8 cellular contexts compared by ENCODE assay signal in the genomic region with DNA sequence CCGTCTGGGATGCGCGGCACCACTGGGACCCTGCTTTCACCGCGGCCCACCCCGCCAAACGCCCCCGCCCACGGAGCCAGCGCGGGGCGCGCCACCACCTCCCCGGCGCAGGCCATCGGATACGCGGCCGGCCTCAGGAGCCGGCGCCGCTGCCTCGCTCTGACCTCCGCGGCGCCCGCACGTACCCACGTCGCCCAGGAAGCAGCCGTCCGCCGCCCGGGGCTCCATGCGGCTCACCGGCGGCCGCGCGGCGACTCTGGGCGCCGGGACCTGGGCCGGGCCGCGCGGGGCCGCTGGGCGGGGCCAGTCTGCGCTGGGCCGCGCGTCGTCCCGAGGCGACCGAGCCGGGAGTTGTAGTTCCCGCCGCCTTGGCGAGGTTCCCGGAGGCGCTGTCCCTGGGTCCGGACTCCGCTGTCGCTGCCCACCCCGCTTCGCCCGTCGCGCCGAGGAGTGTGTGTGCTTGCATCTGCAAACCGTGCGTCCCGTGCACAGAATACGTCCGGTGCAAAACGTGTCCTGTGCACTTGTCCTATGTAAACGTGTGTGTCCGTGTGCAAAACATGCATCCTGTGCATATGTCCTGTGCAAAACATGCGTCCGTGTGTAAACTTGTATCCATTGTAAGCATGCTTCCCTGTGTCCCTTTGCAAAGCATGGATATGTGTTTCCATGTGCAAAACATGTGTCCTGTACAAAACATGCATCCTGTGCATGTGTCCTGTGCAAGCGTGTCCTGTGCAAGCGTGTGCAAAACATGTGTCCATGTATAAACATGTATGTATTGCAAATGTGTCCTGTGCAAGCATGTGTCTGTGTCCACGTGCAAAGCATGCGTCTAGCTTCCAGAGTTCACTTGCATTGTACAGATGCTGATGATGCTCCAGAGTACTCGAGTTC. TPM values are rescaled to one million over a fixed set of nuclear protein-coding genes. Genes with fewer than 3 reads are reported as not detected.
DNase-seq lines count a peak whose midpoint lies in the region; ATAC-seq and TF ChIP-seq lines count a peak whose summit lies in the region.

A gene with protein sequence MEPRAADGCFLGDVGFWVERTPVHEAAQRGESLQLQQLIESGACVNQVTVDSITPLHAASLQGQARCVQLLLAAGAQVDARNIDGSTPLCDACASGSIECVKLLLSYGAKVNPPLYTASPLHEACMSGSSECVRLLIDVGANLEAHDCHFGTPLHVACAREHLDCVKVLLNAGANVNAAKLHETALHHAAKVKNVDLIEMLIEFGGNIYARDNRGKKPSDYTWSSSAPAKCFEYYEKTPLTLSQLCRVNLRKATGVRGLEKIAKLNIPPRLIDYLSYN (minus strand): TSS at position 272 of the 897 bp plus-strand sequence. CDS start 44 bp downstream, at position 228.

- peaks cover 4 to 50% (median 29%) of the 10 kb centered on the region in 6 donors for H3K4me1 ChIP-seq in spleen

- TF ChIP-seq POLR2A in spleen (IDR thresholded peaks at IDR 0.05): no peak

- peak; percentile 71 for ATAC-seq in GM19455 (IDR thresholded peaks at IDR 0.05; ENCODE audit: unreplicated experiment)

- no peaks in the 10 kb centered on the region for H3K9me3 ChIP-seq in spleen

- peak within 1 kb of the TSS; percentile 74 to 85 (median 82) for H3K27ac ChIP-seq in spleen

- intact Hi-C loops in spleen (cut with DNase I; ENCODE audit: low total_unique reads): no loop called here

- DNase-seq in C1 segment of cervical spinal cord (lab: John Stamatoyannopoulos, UW) (peak in 11 of 14 donors; percentile 12 to 80 (median 46)), T-helper 9 cell (peak; percentile 25), choroid plexus epithelial cell (ENCODE audit: low read depth) (peak; percentile 21), kidney tubule cell (ENCODE audit: low spot score) (peak; percentile 62), spleen (peak; percentile 89), NCI-H2107 treated with DMSO at 0.1 percent for 48 hours (lab: John Stamatoyannopoulos, UW; ENCODE audit: unreplicated experiment) (no peak)
- no peak for DNase-seq in Jurkat, Clone E6-1 (ENCODE audit: low read depth, low spot score)

- H3K27me3 ChIP-seq in spleen (replicated peaks in 1 of 7): no peaks in the 10 kb centered on the region

- WGBS in spleen, 5 donors: 3 to 8% (median 4%) methylated on average over 38 to 87 of the region's 87 CpGs

- H3K4me3 ChIP-seq in Jurkat, Clone E6-1 (ENCODE audit: low read length): peak within 1 kb of the TSS; percentile 78
- H3K4me3 ChIP-seq in choroid plexus epithelial cell (ENCODE audit: low read depth, low read length) (peak within 1 kb of the TSS; percentile 85), spleen (peak within 1 kb of the TSS; percentile 80 to 97 (median 92))

- TF ChIP-seq CTCF in choroid plexus epithelial cell (conservative IDR thresholded peaks at IDR 0.05; ENCODE audit: low read depth, low read length): no peak
- no peak for TF ChIP-seq CTCF in spleen (IDR thresholded peaks at IDR 0.05 in 8 of 11, conservative IDR thresholded peaks at IDR 0.05 in 3 of 11)

- H3K36me3 ChIP-seq in spleen: no peaks in the 10 kb centered on the region

RNA-seq across cellular contexts. Expression of the gene that starts here (rescaled TPM):
- polyA plus RNA-seq in Jurkat, Clone E6-1 (2012; ENCODE audit: insufficient read depth, insufficient read length): 21.7 TPM
- 10 to 100 TPM; 17.0 to 29.6 (median 21.6) TPM for total RNA-seq in spleen
- 10 to 100 TPM; 17.7 to 25.4 (median 25.1) TPM for polyA plus RNA-seq in spleen

Comparison
In these comparisons a context has a peak if more than half of its experiments do, and no peak if none do; other contexts are left out.
1. DNase-seq: peak in C1 segment of cervical spinal cord (11 of 14), T-helper 9 cell (single experiment), choroid plexus epithelial cell (single experiment), kidney tubule cell (single experiment) and spleen (single experiment); none in Jurkat, Clone E6-1 (single experiment) and NCI-H2107 treated with DMSO at 0.1 percent for 48 hours (single experiment).
2. Peak in every context shown above with its lines, with median percentiles within 50 percentile points of each other: H3K4me3 ChIP-seq.